Comparison of ENCODE assay signal across 23 cellular contexts in the genomic region with DNA sequence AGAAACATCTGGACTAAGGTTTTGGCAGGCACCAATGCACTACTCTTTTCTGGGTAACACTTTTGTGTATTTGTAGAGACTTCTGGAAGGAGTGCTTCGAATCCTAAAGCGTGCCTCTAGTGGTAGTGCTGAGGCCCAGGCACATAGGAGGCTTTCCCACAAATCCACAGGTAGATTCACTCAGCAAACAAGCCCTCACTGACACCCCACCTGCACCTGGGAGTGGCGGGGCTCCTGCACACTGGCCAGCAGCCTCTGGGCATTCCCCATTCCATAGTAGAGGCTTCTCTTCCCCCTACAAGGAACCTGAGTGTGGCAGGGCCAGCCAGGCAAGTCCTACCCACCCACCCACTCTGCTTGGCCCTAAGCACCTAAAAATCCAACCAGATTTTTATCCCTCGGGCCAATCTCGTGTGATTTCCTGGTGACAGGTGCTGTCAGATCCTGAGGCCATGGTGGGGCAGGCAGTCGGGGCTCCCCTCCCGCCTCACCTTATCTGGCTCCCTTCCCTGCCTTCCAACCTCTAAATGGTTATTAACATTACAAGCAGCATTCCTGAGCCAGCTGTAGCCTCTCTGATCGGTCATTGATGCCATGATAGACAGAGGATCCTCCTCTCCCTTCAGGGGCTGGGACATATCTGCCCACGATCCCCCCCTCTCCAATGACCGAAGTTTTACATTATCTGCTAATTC.
DNase-seq lines count a peak whose midpoint lies in the region; ATAC-seq, FAIRE-seq and TF ChIP-seq lines count a peak whose summit lies in the region.
"Had no signal": no experiment of that assay in that cellular context is flagged by ENCODE, and none has a peak within 500 bp of the region (broad histone marks: within the 10 kb centered on the region; RNA-seq: fewer than 3 reads in every experiment).

No MANE protein-coding gene starts in this region.

- H3K9me3 ChIP-seq in H9 (ENCODE audit: control insufficient read depth, low read depth, low read length): no peaks in the 10 kb centered on the region
- peaks cover 0 to 5% of the 10 kb centered on the region in 2 donors for H3K9me3 ChIP-seq in lung (ENCODE audit: control insufficient read depth in 2 of 2, insufficient read depth in 1 of 2, low read length in 1 of 2)
- H3K9me3 ChIP-seq: BLaER1 treated with 17β-estradiol and CSF1 and Interleukin-3, amounts not matched to agents 10 nM and 100 nM; Peyer's patch; SJCRH30 had no signal

- no peak overlapping the region for H3K4me3 ChIP-seq in bronchial epithelial cell (ENCODE audit: low read depth, low read length)
- peak overlapping the region; percentile 7 for H3K4me3 ChIP-seq in lung
- H3K4me3 ChIP-seq: BLaER1 treated with 17β-estradiol and CSF1 and Interleukin-3, amounts not matched to agents 10 nM and 100 nM; Peyer's patch; SJCRH30 had no signal

- H3K4me1 Mint-ChIP-seq in H9: peaks cover 10 to 12% of the 10 kb centered on the region in 2 experiments
- no peaks in the 10 kb centered on the region for H3K4me1 Mint-ChIP-seq in stimulated activated naive CD8-positive, alpha-beta T cell treated with anti-CD3 and anti-CD28 coated beads, Interleukin-15, amount 100 ng/mL, for 72 hours
- H3K4me1 Mint-ChIP-seq: CD4-positive, alpha-beta memory T cell; T-cell had no signal

- peak; percentile 6 for DNase-seq in NCI-H345 (lab: John Stamatoyannopoulos, UW)
- DNase-seq in NCI-H345 treated with DMSO at 0.1 percent for 48 hours (lab: John Stamatoyannopoulos, UW; ENCODE audit: unreplicated experiment): no peak
- no peak for DNase-seq in H9
- DNase-seq in bronchial epithelial cell (ENCODE audit: low read depth): no peak
- DNase-seq in lung (ENCODE audit: low spot score): no peak
- no peak for DNase-seq in stimulated activated naive CD8-positive, alpha-beta T cell treated with anti-CD3 and anti-CD28 coated beads, Interleukin-15, amount 100 ng/mL, for 72 hours
- DNase-seq in iPS-NIHi7 (ENCODE audit: extremely low spot score): no peak
- DNase-seq in NAMALWA (ENCODE audit: low spot score): no peak
- DNase-seq: 8988T; CD4-positive, alpha-beta memory T cell; DMS53; GF-D8; GOT3; KG1; NCI-H1092 treated with DMSO at 0.1 percent for 48 hours; NCI-H1436 treated with DMSO at 0.1 percent for 48 hours; NCI-H2081; NCI-H774; Peyer's patch; T-cell had no signal

- H3K4ac ChIP-seq in H9 (ENCODE audit: low read depth, low read length): no peak overlapping the region

- H2BK5ac ChIP-seq in H9 (ENCODE audit: insufficient read length, low read length): no peak overlapping the region

- H3K4me2 ChIP-seq in H9 (ENCODE audit: insufficient read depth, insufficient read length, low read length): no peak overlapping the region

- H4K5ac ChIP-seq in H9 (ENCODE audit: insufficient read length, low read depth, low read length): no peak overlapping the region

- no peaks in the 10 kb centered on the region; the same call in 1 of the 2 replicates for H3K27me3 Mint-ChIP-seq in H9 (ENCODE audit: low read depth)
- H3K27me3 Mint-ChIP-seq in stimulated activated naive CD8-positive, alpha-beta T cell treated with anti-CD3 and anti-CD28 coated beads, Interleukin-15, amount 100 ng/mL, for 72 hours: no peaks in the 10 kb centered on the region

- no peak overlapping the region for H2AFZ ChIP-seq in H9 (ENCODE audit: low read length)

- no peaks in the 10 kb centered on the region for H4K20me1 ChIP-seq in H9 (ENCODE audit: control insufficient read depth, insufficient read depth, insufficient read length)
- H4K20me1 ChIP-seq: BLaER1 treated with 17β-estradiol and CSF1 and Interleukin-3, amounts not matched to agents 10 nM and 100 nM had no signal

- ATAC-seq in lung (ENCODE audit: insufficient read depth, low FRiP score): no peak
- ATAC-seq in stimulated activated naive CD8-positive, alpha-beta T cell treated with anti-CD3 and anti-CD28 coated beads, Interleukin-15, amount 100 ng/mL, for 72 hours: no peak
- ATAC-seq: T-cell had no signal

- no peak overlapping the region for H4K8ac ChIP-seq in H9 (replicated peaks; ENCODE audit: insufficient read length, low read depth, low read length)

- H3K18ac ChIP-seq in H9 (ENCODE audit: insufficient read length, low read depth, low read length): no peak overlapping the region

- H2BK20ac ChIP-seq in H9 (ENCODE audit: low read depth, low read length, poor library complexity, severe bottlenecking): no peak overlapping the region

- no peaks in the 10 kb centered on the region for H3K36me3 ChIP-seq in bronchial epithelial cell (ENCODE audit: control insufficient read depth, insufficient read depth, low read length)
- H3K36me3 ChIP-seq in lung (ENCODE audit: control insufficient read depth in 2 of 2, insufficient read depth in 2 of 2, low read length in 2 of 2): no peaks in the 10 kb centered on the region
- H3K36me3 ChIP-seq: BLaER1 treated with 17β-estradiol and CSF1 and Interleukin-3, amounts not matched to agents 10 nM and 100 nM; Peyer's patch; SJCRH30 had no signal

- no peaks in the 10 kb centered on the region for H3K79me1 ChIP-seq in H9 (ENCODE audit: insufficient read depth, low read depth, low read length, poor library complexity, severe bottlenecking)

- H3K23me2 ChIP-seq in H9 (ENCODE audit: insufficient read length, low read depth, low read length, poor library complexity, severe bottlenecking): no peaks in the 10 kb centered on the region

- H3K27ac Mint-ChIP-seq in H9: no peak overlapping the region
- no peak overlapping the region for H3K27ac Mint-ChIP-seq in stimulated activated naive CD8-positive, alpha-beta T cell treated with anti-CD3 and anti-CD28 coated beads, Interleukin-15, amount 100 ng/mL, for 72 hours
- H3K27ac Mint-ChIP-seq: CD4-positive, alpha-beta memory T cell; T-cell had no signal

- H3K27ac ChIP-seq in H9 (ENCODE audit: insufficient read length, low read depth, low read length) (no peak overlapping the region), lung (ENCODE audit: low read depth in 1 of 2, low read length in 1 of 2) (no peak overlapping the region)
- H3K27ac ChIP-seq: BLaER1 treated with 17β-estradiol and CSF1 and Interleukin-3, amounts not matched to agents 10 nM and 100 nM; HL-60; Peyer's patch; SJCRH30 had no signal

- no peak overlapping the region for H3K56ac ChIP-seq in H9 (ENCODE audit: insufficient read length, low read depth, low read length)

- H3K14ac ChIP-seq in H9 (ENCODE audit: insufficient read depth, low read length): no peak overlapping the region

- H2BK120ac ChIP-seq in H9 (ENCODE audit: low read depth, low read length, poor library complexity, severe bottlenecking): no peak overlapping the region

- no peak for FAIRE-seq in bronchial epithelial cell (lab: Jason Lieb, UNC)

- no peak overlapping the region for H3K9ac ChIP-seq in H9 (ENCODE audit: extremely low read depth, insufficient read length, low read length)
- H3K9ac ChIP-seq: BLaER1 treated with 17β-estradiol and CSF1 and Interleukin-3, amounts not matched to agents 10 nM and 100 nM had no signal

- no peak overlapping the region for H3K4me3 Mint-ChIP-seq in H9
- no peak overlapping the region for H3K4me3 Mint-ChIP-seq in stimulated activated naive CD8-positive, alpha-beta T cell treated with anti-CD3 and anti-CD28 coated beads, Interleukin-15, amount 100 ng/mL, for 72 hours
- H3K4me3 Mint-ChIP-seq: CD4-positive, alpha-beta memory T cell; T-cell had no signal

- H3T11ph ChIP-seq in H9 (ENCODE audit: low read length): no peak overlapping the region

- no peaks in the 10 kb centered on the region for H3K9me3 Mint-ChIP-seq in H9
- H3K9me3 Mint-ChIP-seq in stimulated activated naive CD8-positive, alpha-beta T cell treated with anti-CD3 and anti-CD28 coated beads, Interleukin-15, amount 100 ng/mL, for 72 hours: no peaks in the 10 kb centered on the region
- H3K9me3 Mint-ChIP-seq: T-cell had no signal

- H3K79me2 ChIP-seq in H9 (ENCODE audit: insufficient read depth, low read length): no peaks in the 10 kb centered on the region

- no CpG with 5 or more reads among the region's 10 CpGs for WGBS in H9 (ENCODE audit: extremely low coverage, insufficient read length, low lambda C conversion rate)
- WGBS in lung, 2 donors: 69 to 77% methylated on average over 10 of the region's 10 CpGs

- H3K36me3 Mint-ChIP-seq in H9 (ENCODE audit: insufficient read depth in 1 of 3, low read depth in 3 of 3): no peaks in the 10 kb centered on the region
- H3K36me3 Mint-ChIP-seq: CD4-positive, alpha-beta memory T cell; T-cell had no signal

- no peak overlapping the region for H2BK15ac ChIP-seq in H9 (ENCODE audit: low read depth, low read length)

- H3K23ac ChIP-seq in H9 (ENCODE audit: insufficient read length, low read depth, low read length): no peak overlapping the region

- no peak overlapping the region for H2BK12ac ChIP-seq in H9 (ENCODE audit: insufficient read length, low read depth, low read length)

- H3K27me3 ChIP-seq in H9 (ENCODE audit: insufficient read depth, low read length): no peaks in the 10 kb centered on the region
- H3K27me3 ChIP-seq in bronchial epithelial cell (ENCODE audit: control insufficient read depth, insufficient read depth, low read length): peaks cover 7% of the 10 kb centered on the region
- H3K27me3 ChIP-seq in lung (ENCODE audit: control insufficient read depth, insufficient read depth): no peaks in the 10 kb centered on the region
- H3K27me3 ChIP-seq: BLaER1 treated with 17β-estradiol and CSF1 and Interleukin-3, amounts not matched to agents 10 nM and 100 nM; Peyer's patch; SJCRH30 had no signal

- H2AK5ac ChIP-seq in H9 (ENCODE audit: insufficient read length, low read length): no peak overlapping the region

- no peak overlapping the region for H4K91ac ChIP-seq in H9 (ENCODE audit: insufficient read length, low read depth, low read length)

- H3K4me1 ChIP-seq in H9 (ENCODE audit: insufficient read depth, low read length) (no peaks in the 10 kb centered on the region), lung (ENCODE audit: control insufficient read depth in 2 of 2, insufficient read depth in 2 of 2, low read length in 2 of 2) (no peaks in the 10 kb centered on the region)
- H3K4me1 ChIP-seq: Peyer's patch had no signal

- TF ChIP-seq CTCF in H9 (conservative IDR thresholded peaks at IDR 0.05) (peak; percentile 30; the same call in 2 of the 3 replicates), bronchial epithelial cell (IDR thresholded peaks at IDR 0.05; ENCODE audit: insufficient read depth, low read length, severe bottlenecking) (peak; percentile 25), lung (IDR thresholded peaks at IDR 0.05; ENCODE audit: control extremely low read depth, extremely low read depth) (no peak)
